Comparison of ENCODE assay signal across 12 cellular contexts in genomic region chr2:241410739-241411176, GRCh38. TPM values are rescaled to one million over a fixed set of nuclear protein-coding genes. Genes with fewer than 3 reads are reported as not detected.
A peak's percentile ranks its signal among the peaks of the same experiment; 100 is the strongest.
DNase-seq lines count a peak whose midpoint lies in the region; ATAC-seq and TF ChIP-seq lines count a peak whose summit lies in the region.
"Had no signal": no experiment of that assay in that cellular context is flagged by ENCODE, and none has a peak within 500 bp of the region (broad histone marks: within the 10 kb centered on the region; RNA-seq: fewer than 3 reads in every experiment).

No MANE protein-coding gene starts in this region.

- no peak for TF ChIP-seq CTCF in Panc1 (IDR thresholded peaks at IDR 0.05)

- in situ Hi-C loops in Panc1 (cut with HindIII; ENCODE audit: low pct_unique_long_range_greater_than_20kb, low sequenced_read_pairs), result no loop called here

- POLR2A ChIA-PET in Panc1 (lab: Charles Lee), result no interaction called here

- ATAC-seq in Panc1 (peak; percentile 88), HG02678 (IDR thresholded peaks at IDR 0.05; ENCODE audit: unreplicated experiment) (no peak)
- ATAC-seq: activated CD8-positive, alpha-beta memory T cell treated with anti-CD3 and anti-CD28 coated beads, Interleukin-2, amount 10 ng/mL, durations not matched to agents 7 days and 5 days had no signal

- CTCF ChIA-PET in Panc1 (lab: Charles Lee), result no interaction called here

- DNase-seq in Panc1 (ENCODE audit: low read depth, low spot score), result peak; percentile 64
- peak; percentile 89 for DNase-seq in medulla oblongata (ENCODE audit: extremely low spot score)
- DNase-seq in T-helper 9 cell, result no peak
- no peak for DNase-seq in hepatic stellate cell (ENCODE audit: low spot score)
- DNase-seq: activated CD8-positive, alpha-beta memory T cell treated with anti-CD3 and anti-CD28 coated beads, Interleukin-2, amount 10 ng/mL, durations not matched to agents 7 days and 5 days; activated naive CD8-positive, alpha-beta T cell treated with anti-CD3 and anti-CD28 coated beads, Interleukin-2, amount 10 ng/mL, durations not matched to agents 7 days and 5 days; erythroblast; kidney glomerular epithelial cell; T-helper 2 cell had no signal

- H3K9me3 ChIP-seq in Panc1 (ENCODE audit: control insufficient read depth, insufficient read depth, low read depth, low read length), result no peaks in the 10 kb centered on the region

- BruUV-seq in Panc1 (replicated peaks; lab: Mats Ljungman, UMichigan), result no TSS peak

- H3K27ac ChIP-seq in Panc1 (ENCODE audit: low read length) (no peak overlapping the region), cingulate gyrus (ENCODE audit: low read depth, low read length) (peak overlapping the region; percentile 76), temporal lobe (ENCODE audit: low read depth, low read length) (peak overlapping the region; percentile 71)

- no peaks in the 10 kb centered on the region for H3K4me1 ChIP-seq in Panc1 (ENCODE audit: control insufficient read depth, insufficient read depth, low read length)

- no peaks in the 10 kb centered on the region for H3K27me3 ChIP-seq in Panc1 (ENCODE audit: control insufficient read depth, insufficient read depth, low read length)

- intact Hi-C loops in Panc1 (cut with micrococcal nuclease; ENCODE audit: unreplicated experiment), result no loop called here

- H3K4me3 ChIP-seq in Panc1 (ENCODE audit: low read depth in 2 of 2, low read length in 2 of 2), result no peak overlapping the region

- peaks cover 9% of the 10 kb centered on the region; the same call in 1 of the 2 replicates for H3K36me3 ChIP-seq in Panc1 (ENCODE audit: control insufficient read depth, insufficient read depth, low read length)

RNA-seq across cellular contexts. Expression of gene FARP2, which starts 54.7 kb away (rescaled TPM):
- 80.3 TPM for total RNA-seq in Panc1 (2021; ENCODE audit: unreplicated experiment)
- polyA plus RNA-seq in Panc1 (2012; ENCODE audit: insufficient read length), result 36.6 TPM
- total RNA-seq in temporal lobe, result 23.1 TPM

Comparison
In these comparisons a context has a peak if more than half of its experiments do, and no peak if none do; other contexts are left out.
1. DNase-seq: peak in Panc1 (single experiment) and medulla oblongata (single experiment); none in T-helper 9 cell (single experiment) and hepatic stellate cell (single experiment).